Comparison of ENCODE assay signal across 8 cellular contexts in the genomic region with DNA sequence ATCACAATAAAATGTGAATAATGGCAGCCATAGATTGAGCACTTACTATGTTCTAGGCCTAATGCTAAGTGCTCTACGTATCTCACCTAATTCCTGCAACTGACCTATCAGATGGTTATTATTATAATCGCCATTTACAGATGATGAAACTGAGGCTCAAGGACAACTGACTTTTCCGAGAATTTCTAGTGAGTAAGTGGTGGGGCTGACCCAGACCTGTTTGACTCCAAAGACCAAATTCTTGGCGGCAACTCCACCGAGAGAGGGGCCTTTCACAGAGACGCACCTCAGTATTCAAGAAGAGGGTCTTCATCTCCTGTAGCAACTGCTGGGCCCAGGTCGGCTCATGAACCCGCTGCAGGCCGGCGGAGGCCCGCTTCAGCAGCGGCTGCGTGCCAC. TPM values are rescaled to one million over a fixed set of nuclear protein-coding genes. Genes with fewer than 3 reads are reported as not detected.
DNase-seq lines count a peak whose midpoint lies in the region; TF ChIP-seq lines count a peak whose summit lies in the region.

No MANE protein-coding gene starts in this region.

- peaks cover 36% of the 10 kb centered on the region for H3K36me3 Mint-ChIP-seq in nephron (ENCODE audit: low read depth)

- peaks cover 48% of the 10 kb centered on the region for H3K36me3 ChIP-seq in BLaER1
- peaks cover 58% of the 10 kb centered on the region for H3K36me3 ChIP-seq in MG63

- intact Hi-C loops in dorsolateral prefrontal cortex (cut with DNase I) = loop anchor here in 1 of 2 donors (5.0 kb wide), 1 partner anchor 171 kb away; the partner anchor contains the start of gene BSDC1

- H3K27me3 ChIP-seq in BLaER1 (no peaks in the 10 kb centered on the region), MG63 (no peaks in the 10 kb centered on the region), dorsolateral prefrontal cortex (no peaks in the 10 kb centered on the region)

- H3K27ac ChIP-seq in BLaER1 (no peak overlapping the region), dorsolateral prefrontal cortex (peak overlapping the region in 53 of 59 donors; percentile 24 to 93 (median 76))

- peaks cover 27% of the 10 kb centered on the region for H3K4me1 Mint-ChIP-seq in nephron

- no peaks in the 10 kb centered on the region; the same call in 1 of the 2 replicates for H4K20me1 ChIP-seq in BLaER1

- peak overlapping the region; percentile 92 to 94 (median 92) for H3K27ac Mint-ChIP-seq in nephron

- no peaks in the 10 kb centered on the region for H3K9me3 ChIP-seq in BLaER1
- no peaks in the 10 kb centered on the region for H3K9me3 ChIP-seq in MG63

- DNase-seq in MG63 (no peak), dorsolateral prefrontal cortex (no peak), EL (no peak), NAMALWA (ENCODE audit: low spot score) (no peak), hippocampal formation (lab: John Stamatoyannopoulos, UW) (no peak)
- DNase-seq in activated CD4-positive, alpha-beta T cell treated with anti-CD3 and anti-CD28 coated beads for 48 hours = no peak

- H3K4me1 ChIP-seq in BLaER1 = peaks cover 40% of the 10 kb centered on the region

- H3K9ac ChIP-seq in BLaER1 = peak overlapping the region; percentile 91

- no peaks in the 10 kb centered on the region for H3K9me3 Mint-ChIP-seq in nephron

- H3K4me3 ChIP-seq in BLaER1 (peak overlapping the region; percentile 92), MG63 (peak overlapping the region; percentile 98), dorsolateral prefrontal cortex (peak overlapping the region; percentile 61 to 99 (median 90))

- no peak for TF ChIP-seq CTCF in dorsolateral prefrontal cortex (IDR thresholded peaks at IDR 0.05 in 54 of 56, conservative IDR thresholded peaks at IDR 0.05 in 2 of 56; ENCODE audit: low read depth in 1 of 56, partially characterized antibody in 56 of 56)
- TF ChIP-seq CTCF in nephron (IDR thresholded peaks at IDR 0.05; ENCODE audit: unreplicated experiment in 3 of 3) = no peak

- H3K4me2 ChIP-seq in BLaER1 = peak overlapping the region; percentile 92

- H3K4me3 Mint-ChIP-seq in nephron = peak overlapping the region; percentile 98 to 99 (median 99)

- peaks cover 4% of the 10 kb centered on the region for H3K27me3 Mint-ChIP-seq in nephron (ENCODE audit: low read depth)

RNA-seq across cellular contexts. Expression of gene TMEM234, which starts 0.6 kb away (rescaled TPM):
- 12.2 and 14.5 TPM in 2 replicates for total RNA-seq in MG63 (2014; rRNA removed; shearing (Covaris generic); ENCODE audit: low replicate concordance)
- 10 to 100 TPM; 16.0 to 39.7 (median 25.8) TPM for total RNA-seq in dorsolateral prefrontal cortex

RNA-seq across cellular contexts. Expression of gene EIF3I, which starts 0.6 kb away (rescaled TPM):
- total RNA-seq in MG63 (2014; rRNA removed; shearing (Covaris generic); ENCODE audit: low replicate concordance) = 515 and 870 TPM in 2 replicates
- total RNA-seq in dorsolateral prefrontal cortex = 100 to 1,000 TPM in 37 of 120 experiments, 10 to 100 TPM in 83; 71.7 to 128 (median 95.7) TPM

RNA-seq across cellular contexts. Expression of gene DCDC2B, which starts 12.7 kb away (rescaled TPM):
- total RNA-seq in MG63 (2014; rRNA removed; shearing (Covaris generic); ENCODE audit: low replicate concordance) = not detected in 2 replicates
- total RNA-seq in dorsolateral prefrontal cortex = under 1 TPM in 2 of 120 experiments, not detected in 118; 0.35 to 0.43 TPM

RNA-seq across cellular contexts. Expression of gene IQCC, which starts 16.1 kb away (rescaled TPM):
- 1.4 and 3.8 TPM in 2 replicates for total RNA-seq in MG63 (2014; rRNA removed; shearing (Covaris generic); ENCODE audit: low replicate concordance)
- total RNA-seq in dorsolateral prefrontal cortex = 1 to 10 TPM; 2.6 to 6.6 (median 4.1) TPM

RNA-seq across cellular contexts. Expression of gene CCDC28B, which starts 21.2 kb away (rescaled TPM):
- total RNA-seq in MG63 (2014; rRNA removed; shearing (Covaris generic); ENCODE audit: low replicate concordance) = 1.5 TPM in 1 of 2 replicates, not detected in the other
- total RNA-seq in dorsolateral prefrontal cortex = 10 to 100 TPM in 96 of 120 experiments, 1 to 10 TPM in 24; 5.1 to 21.3 (median 11.9) TPM
